ENCODE assay signal across 8 cellular contexts in the genomic region with DNA sequence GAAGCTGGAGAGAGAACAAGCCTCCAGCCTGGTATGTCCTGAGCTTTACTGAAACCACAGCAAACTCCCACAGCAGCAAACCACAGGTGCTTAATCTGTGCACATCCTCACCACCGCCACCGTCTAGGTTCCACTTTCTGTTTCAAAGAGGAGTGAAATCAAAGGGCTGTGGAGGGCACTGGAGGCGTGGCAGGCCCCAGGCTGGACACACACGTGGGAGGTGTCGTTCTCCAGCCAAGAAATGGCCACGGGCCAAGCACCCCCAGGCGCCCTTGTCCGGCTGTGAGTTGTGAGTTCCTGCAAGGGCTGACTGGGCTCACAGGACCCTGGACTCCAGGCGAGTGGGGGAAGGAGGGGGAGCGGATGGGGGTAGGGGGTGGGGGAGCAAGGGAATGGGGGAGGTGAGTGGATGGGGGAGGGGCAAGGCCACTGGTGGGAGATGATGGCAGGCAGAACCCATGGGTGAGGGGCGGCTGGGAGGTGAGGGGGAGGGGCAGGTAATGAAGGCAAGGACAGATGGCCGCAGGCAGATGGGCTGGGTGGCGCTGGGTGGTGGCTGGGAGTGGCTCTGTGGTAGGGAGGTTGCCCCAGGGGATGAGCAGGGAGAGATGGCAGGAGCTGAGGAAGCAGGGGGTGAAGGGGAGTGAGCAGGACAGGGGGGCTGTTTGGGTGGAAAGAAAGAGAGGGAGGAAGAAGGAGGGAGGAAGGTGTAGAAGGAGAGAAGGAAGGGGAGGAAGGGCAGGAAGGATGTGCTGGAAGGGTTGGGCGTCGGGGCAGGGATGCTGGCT.
DNase-seq lines count a peak whose midpoint lies in the region; ATAC-seq and TF ChIP-seq lines count a peak whose summit lies in the region.

No MANE protein-coding gene starts in this region.

- H3K4me1 ChIP-seq in endodermal cell (ENCODE audit: control insufficient read depth, insufficient read depth, low read length), result no peaks in the 10 kb centered on the region

- no peaks in the 10 kb centered on the region for H3K9me3 ChIP-seq in endodermal cell (ENCODE audit: control insufficient read depth, low read length)

- no peak overlapping the region for H3K4me3 ChIP-seq in endodermal cell (ENCODE audit: low read length)

- H3K4me3 Mint-ChIP-seq in endodermal cell, result no peak overlapping the region
- H3K4me3 Mint-ChIP-seq in osteocyte (ENCODE audit: unreplicated experiment), result peak overlapping the region; percentile 14

- 88 to 97% methylated on average over 5 to 14 of the region's 15 CpGs for WGBS in endodermal cell (ENCODE audit: insufficient coverage in 1 of 2, insufficient read length in 1 of 2), 2 experiments

- H3K27me3 ChIP-seq in endodermal cell (ENCODE audit: control insufficient read depth, insufficient read depth, low read length, poor library complexity, severe bottlenecking), result no peaks in the 10 kb centered on the region

- TF ChIP-seq CTCF in endodermal cell (conservative IDR thresholded peaks at IDR 0.05) (no peak), osteocyte (IDR thresholded peaks at IDR 0.05) (no peak)

- no peaks in the 10 kb centered on the region for H3K9me3 Mint-ChIP-seq in endodermal cell
- H3K9me3 Mint-ChIP-seq in osteocyte (ENCODE audit: unreplicated experiment), result no peaks in the 10 kb centered on the region

- H3K4me1 Mint-ChIP-seq in endodermal cell, result no peaks in the 10 kb centered on the region
- peaks cover 47% of the 10 kb centered on the region for H3K4me1 Mint-ChIP-seq in osteocyte (ENCODE audit: unreplicated experiment)

- H3K36me3 ChIP-seq in endodermal cell (ENCODE audit: control insufficient read depth, insufficient read depth, low read length), result peaks cover 22% of the 10 kb centered on the region

- no peak overlapping the region for H3K27ac Mint-ChIP-seq in endodermal cell
- peak overlapping the region; percentile 74 for H3K27ac Mint-ChIP-seq in osteocyte (ENCODE audit: unreplicated experiment)

- no peaks in the 10 kb centered on the region for H3K27me3 Mint-ChIP-seq in endodermal cell (ENCODE audit: insufficient read depth)
- H3K27me3 Mint-ChIP-seq in osteocyte (ENCODE audit: unreplicated experiment), result no peaks in the 10 kb centered on the region

- peak overlapping the region; percentile 49 for H3K27ac ChIP-seq in endodermal cell (ENCODE audit: low read depth, low read length)

- H3K36me3 Mint-ChIP-seq in endodermal cell (ENCODE audit: low read depth), result peaks cover 47% of the 10 kb centered on the region
- H3K36me3 Mint-ChIP-seq in osteocyte (ENCODE audit: unreplicated experiment), result peaks cover 22% of the 10 kb centered on the region

- ATAC-seq in GM19455 (IDR thresholded peaks at IDR 0.05; ENCODE audit: unreplicated experiment) (peak; percentile 82), HG03354 (IDR thresholded peaks at IDR 0.05; ENCODE audit: poor library complexity, severe bottlenecking, unreplicated experiment) (peak; percentile 73)

- no peak overlapping the region for H3K9ac ChIP-seq in endodermal cell (ENCODE audit: extremely low read depth, low read length, poor library complexity, severe bottlenecking)

- DNase-seq in D341Med (ENCODE audit: low spot score) (peak; percentile 92), SW480 (ENCODE audit: low spot score) (peak; percentile 65), endodermal cell (no peak), osteocyte (ENCODE audit: extremely low spot score, unreplicated experiment) (peak; percentile 93), ecto neural progenitor cell (ENCODE audit: low spot score) (no peak), DMS114 treated with DMSO at 0.1 percent for 48 hours (lab: John Stamatoyannopoulos, UW; ENCODE audit: unreplicated experiment) (no peak)

Comparison
In these comparisons a context has a peak if more than half of its experiments do, and no peak if none do; other contexts are left out.
1. DNase-seq: peak in D341Med (single experiment), SW480 (single experiment) and osteocyte (single experiment); none in endodermal cell (single experiment), ecto neural progenitor cell (single experiment) and DMS114 treated with DMSO at 0.1 percent for 48 hours (single experiment).